ENCODE assay signal across 1 cellular context in the genomic region with DNA sequence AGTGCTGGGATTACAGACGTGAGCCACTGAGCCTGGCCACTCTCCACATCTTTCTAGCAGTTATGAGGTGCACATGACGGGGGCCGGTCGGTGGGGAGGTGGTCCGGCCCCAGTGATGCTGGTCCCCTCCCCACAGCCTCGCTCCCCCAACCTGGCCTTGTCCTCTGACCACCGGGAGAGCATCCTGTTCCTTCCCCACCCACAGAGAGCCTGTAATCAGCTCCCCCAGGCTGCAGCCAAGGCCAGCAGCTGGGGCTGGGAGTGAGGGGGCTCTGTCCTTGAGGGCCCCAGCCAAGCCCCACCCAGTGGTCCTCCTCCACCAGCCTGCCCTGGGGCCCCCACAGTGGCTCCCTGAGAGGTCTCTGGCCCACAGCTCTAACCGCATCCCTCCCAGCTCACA.
TF ChIP-seq lines count a peak whose summit lies in the region.

No MANE protein-coding gene starts in this region.

TF ChIP-seq in GM23338, 12 proteins besides CTCF, POLR2A, EP300 and RAD21:
- TF ChIP-seq, protein P1, sequence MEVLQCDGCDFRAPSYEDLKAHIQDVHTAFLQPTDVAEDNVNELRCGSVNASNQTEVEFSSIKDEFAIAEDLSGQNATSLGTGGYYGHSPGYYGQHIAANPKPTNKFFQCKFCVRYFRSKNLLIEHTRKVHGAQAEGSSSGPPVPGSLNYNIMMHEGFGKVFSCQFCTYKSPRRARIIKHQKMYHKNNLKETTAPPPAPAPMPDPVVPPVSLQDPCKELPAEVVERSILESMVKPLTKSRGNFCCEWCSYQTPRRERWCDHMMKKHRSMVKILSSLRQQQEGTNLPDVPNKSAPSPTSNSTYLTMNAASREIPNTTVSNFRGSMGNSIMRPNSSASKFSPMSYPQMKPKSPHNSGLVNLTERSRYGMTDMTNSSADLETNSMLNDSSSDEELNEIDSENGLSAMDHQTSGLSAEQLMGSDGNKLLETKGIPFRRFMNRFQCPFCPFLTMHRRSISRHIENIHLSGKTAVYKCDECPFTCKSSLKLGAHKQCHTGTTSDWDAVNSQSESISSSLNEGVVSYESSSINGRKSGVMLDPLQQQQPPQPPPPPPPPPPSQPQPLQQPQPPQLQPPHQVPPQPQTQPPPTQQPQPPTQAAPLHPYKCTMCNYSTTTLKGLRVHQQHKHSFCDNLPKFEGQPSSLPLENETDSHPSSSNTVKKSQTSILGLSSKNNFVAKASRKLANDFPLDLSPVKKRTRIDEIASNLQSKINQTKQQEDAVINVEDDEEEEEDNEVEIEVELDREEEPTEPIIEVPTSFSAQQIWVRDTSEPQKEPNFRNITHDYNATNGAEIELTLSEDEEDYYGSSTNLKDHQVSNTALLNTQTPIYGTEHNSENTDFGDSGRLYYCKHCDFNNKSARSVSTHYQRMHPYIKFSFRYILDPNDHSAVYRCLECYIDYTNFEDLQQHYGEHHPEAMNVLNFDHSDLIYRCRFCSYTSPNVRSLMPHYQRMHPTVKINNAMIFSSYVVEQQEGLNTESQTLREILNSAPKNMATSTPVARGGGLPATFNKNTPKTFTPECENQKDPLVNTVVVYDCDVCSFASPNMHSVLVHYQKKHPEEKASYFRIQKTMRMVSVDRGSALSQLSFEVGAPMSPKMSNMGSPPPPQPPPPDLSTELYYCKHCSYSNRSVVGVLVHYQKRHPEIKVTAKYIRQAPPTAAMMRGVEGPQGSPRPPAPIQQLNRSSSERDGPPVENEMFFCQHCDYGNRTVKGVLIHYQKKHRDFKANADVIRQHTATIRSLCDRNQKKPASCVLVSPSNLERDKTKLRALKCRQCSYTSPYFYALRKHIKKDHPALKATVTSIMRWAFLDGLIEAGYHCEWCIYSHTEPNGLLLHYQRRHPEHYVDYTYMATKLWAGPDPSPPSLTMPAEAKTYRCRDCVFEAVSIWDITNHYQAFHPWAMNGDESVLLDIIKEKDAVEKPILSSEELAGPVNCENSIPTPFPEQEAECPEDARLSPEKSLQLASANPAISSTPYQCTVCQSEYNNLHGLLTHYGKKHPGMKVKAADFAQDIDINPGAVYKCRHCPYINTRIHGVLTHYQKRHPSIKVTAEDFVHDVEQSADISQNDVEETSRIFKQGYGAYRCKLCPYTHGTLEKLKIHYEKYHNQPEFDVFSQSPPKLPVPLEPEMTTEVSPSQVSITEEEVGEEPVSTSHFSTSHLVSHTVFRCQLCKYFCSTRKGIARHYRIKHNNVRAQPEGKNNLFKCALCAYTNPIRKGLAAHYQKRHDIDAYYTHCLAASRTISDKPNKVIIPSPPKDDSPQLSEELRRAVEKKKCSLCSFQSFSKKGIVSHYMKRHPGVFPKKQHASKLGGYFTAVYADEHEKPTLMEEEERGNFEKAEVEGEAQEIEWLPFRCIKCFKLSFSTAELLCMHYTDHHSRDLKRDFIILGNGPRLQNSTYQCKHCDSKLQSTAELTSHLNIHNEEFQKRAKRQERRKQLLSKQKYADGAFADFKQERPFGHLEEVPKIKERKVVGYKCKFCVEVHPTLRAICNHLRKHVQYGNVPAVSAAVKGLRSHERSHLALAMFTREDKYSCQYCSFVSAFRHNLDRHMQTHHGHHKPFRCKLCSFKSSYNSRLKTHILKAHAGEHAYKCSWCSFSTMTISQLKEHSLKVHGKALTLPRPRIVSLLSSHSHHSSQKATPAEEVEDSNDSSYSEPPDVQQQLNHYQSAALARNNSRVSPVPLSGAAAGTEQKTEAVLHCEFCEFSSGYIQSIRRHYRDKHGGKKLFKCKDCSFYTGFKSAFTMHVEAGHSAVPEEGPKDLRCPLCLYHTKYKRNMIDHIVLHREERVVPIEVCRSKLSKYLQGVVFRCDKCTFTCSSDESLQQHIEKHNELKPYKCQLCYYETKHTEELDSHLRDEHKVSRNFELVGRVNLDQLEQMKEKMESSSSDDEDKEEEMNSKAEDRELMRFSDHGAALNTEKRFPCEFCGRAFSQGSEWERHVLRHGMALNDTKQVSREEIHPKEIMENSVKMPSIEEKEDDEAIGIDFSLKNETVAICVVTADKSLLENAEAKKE (CRISPR knock-in tag; IDR thresholded peaks at IDR 0.05) = no peak
- TF ChIP-seq ZNF331 (CRISPR knock-in tag; IDR thresholded peaks at IDR 0.05; ENCODE audit: low read depth) (no peak), EZH2phosphoT487 (IDR thresholded peaks at IDR 0.05; ENCODE audit: unreplicated experiment) (no peak), POLR2AphosphoS5 (IDR thresholded peaks at IDR 0.05; ENCODE audit: low read depth) (no peak), CREB1 (CRISPR knock-in tag; IDR thresholded peaks at IDR 0.05; ENCODE audit: low read depth) (no peak), NANOG (IDR thresholded peaks at IDR 0.05; ENCODE audit: borderline replicate concordance) (no peak), JUNB (IDR thresholded peaks at IDR 0.05; ENCODE audit: unreplicated experiment) (no peak), STAT1 (IDR thresholded peaks at IDR 0.05; ENCODE audit: unreplicated experiment) (no peak)
- TF ChIP-seq, protein P2, sequence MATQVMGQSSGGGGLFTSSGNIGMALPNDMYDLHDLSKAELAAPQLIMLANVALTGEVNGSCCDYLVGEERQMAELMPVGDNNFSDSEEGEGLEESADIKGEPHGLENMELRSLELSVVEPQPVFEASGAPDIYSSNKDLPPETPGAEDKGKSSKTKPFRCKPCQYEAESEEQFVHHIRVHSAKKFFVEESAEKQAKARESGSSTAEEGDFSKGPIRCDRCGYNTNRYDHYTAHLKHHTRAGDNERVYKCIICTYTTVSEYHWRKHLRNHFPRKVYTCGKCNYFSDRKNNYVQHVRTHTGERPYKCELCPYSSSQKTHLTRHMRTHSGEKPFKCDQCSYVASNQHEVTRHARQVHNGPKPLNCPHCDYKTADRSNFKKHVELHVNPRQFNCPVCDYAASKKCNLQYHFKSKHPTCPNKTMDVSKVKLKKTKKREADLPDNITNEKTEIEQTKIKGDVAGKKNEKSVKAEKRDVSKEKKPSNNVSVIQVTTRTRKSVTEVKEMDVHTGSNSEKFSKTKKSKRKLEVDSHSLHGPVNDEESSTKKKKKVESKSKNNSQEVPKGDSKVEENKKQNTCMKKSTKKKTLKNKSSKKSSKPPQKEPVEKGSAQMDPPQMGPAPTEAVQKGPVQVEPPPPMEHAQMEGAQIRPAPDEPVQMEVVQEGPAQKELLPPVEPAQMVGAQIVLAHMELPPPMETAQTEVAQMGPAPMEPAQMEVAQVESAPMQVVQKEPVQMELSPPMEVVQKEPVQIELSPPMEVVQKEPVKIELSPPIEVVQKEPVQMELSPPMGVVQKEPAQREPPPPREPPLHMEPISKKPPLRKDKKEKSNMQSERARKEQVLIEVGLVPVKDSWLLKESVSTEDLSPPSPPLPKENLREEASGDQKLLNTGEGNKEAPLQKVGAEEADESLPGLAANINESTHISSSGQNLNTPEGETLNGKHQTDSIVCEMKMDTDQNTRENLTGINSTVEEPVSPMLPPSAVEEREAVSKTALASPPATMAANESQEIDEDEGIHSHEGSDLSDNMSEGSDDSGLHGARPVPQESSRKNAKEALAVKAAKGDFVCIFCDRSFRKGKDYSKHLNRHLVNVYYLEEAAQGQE (IDR thresholded peaks at IDR 0.05; ENCODE audit: unreplicated experiment) = no peak
- TF ChIP-seq, protein P3, sequence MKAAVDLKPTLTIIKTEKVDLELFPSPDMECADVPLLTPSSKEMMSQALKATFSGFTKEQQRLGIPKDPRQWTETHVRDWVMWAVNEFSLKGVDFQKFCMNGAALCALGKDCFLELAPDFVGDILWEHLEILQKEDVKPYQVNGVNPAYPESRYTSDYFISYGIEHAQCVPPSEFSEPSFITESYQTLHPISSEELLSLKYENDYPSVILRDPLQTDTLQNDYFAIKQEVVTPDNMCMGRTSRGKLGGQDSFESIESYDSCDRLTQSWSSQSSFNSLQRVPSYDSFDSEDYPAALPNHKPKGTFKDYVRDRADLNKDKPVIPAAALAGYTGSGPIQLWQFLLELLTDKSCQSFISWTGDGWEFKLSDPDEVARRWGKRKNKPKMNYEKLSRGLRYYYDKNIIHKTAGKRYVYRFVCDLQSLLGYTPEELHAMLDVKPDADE (IDR thresholded peaks at IDR 0.05) = no peak
TF ChIP-seq in GM23338: peak in this region for 0.
